Comparison of ENCODE assay signal across 1 cellular context in genomic region chr10:71964669-71965515, GRCh38.
A peak's percentile ranks its signal among the peaks of the same experiment; 100 is the strongest.
TF ChIP-seq lines count a peak whose summit lies in the region.

No MANE protein-coding gene starts in this region.

TF ChIP-seq in HepG2, 621 proteins besides CTCF, POLR2A, EP300 and RAD21 (continued from another document and continues in another):
- no peak for TF ChIP-seq ARID3A (IDR thresholded peaks at IDR 0.05; ENCODE audit: low read depth, low read length)
- no peak for TF ChIP-seq ZNF30 (CRISPR knock-in tag; IDR thresholded peaks at IDR 0.05)
- no peak for TF ChIP-seq ZNF451 (CRISPR knock-in tag; IDR thresholded peaks at IDR 0.05)
- TF ChIP-seq, protein P1, sequence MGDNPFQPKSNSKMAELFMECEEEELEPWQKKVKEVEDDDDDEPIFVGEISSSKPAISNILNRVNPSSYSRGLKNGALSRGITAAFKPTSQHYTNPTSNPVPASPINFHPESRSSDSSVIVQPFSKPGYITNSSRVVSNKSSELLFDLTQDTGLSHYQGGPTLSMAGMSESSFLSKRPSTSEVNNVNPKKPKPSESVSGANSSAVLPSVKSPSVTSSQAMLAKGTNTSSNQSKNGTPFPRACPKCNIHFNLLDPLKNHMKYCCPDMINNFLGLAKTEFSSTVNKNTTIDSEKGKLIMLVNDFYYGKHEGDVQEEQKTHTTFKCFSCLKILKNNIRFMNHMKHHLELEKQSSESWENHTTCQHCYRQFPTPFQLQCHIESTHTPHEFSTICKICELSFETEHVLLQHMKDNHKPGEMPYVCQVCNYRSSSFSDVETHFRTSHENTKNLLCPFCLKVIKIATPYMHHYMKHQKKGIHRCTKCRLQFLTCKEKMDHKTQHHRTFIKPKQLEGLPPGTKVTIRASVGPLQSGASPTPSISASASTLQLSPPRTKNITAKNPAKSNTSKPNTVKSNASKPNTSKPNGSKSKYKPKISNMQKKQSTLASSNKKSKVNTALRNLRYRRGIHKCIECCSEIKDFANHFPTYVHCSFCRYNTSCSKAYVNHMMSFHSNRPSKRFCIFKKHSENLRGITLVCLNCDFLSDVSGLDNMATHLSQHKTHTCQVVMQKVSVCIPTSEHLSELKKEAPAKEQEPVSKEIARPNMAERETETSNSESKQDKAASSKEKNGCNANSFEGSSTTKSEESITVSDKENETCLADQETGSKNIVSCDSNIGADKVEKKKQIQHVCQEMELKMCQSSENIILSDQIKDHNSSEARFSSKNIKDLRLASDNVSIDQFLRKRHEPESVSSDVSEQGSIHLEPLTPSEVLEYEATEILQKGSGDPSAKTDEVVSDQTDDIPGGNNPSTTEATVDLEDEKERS (CRISPR knock-in tag; IDR thresholded peaks at IDR 0.05) = no peak
- TF ChIP-seq NONO (IDR thresholded peaks at IDR 0.05) = no peak
- 0 out of 2 replicates have a peak, but pooled peaks have one; percentile 27 for TF ChIP-seq NONO (CRISPR knock-in tag; conservative IDR thresholded peaks at IDR 0.05)
- no peak for TF ChIP-seq MTA3 (CRISPR knock-in tag; IDR thresholded peaks at IDR 0.05)
- no peak for TF ChIP-seq STAT5B (CRISPR knock-in tag; IDR thresholded peaks at IDR 0.05)
- TF ChIP-seq ZNF576 (CRISPR knock-in tag; IDR thresholded peaks at IDR 0.05) = 0 out of 2 replicates have a peak, but pooled peaks have one; percentile 43
- TF ChIP-seq ZNF768 (CRISPR knock-in tag; IDR thresholded peaks at IDR 0.05) = no peak; the same call in 1 of the 2 replicates
- TF ChIP-seq KAT7 (CRISPR knock-in tag; IDR thresholded peaks at IDR 0.05; ENCODE audit: borderline replicate concordance) = no peak
- no peak for TF ChIP-seq RBM39 (IDR thresholded peaks at IDR 0.05; ENCODE audit: low read depth, low read length, poor library complexity, severe bottlenecking)
- no peak for TF ChIP-seq PCBP1 (IDR thresholded peaks at IDR 0.05; ENCODE audit: borderline replicate concordance, low read depth, low read length)
- TF ChIP-seq ZNF773 (CRISPR knock-in tag; IDR thresholded peaks at IDR 0.05; ENCODE audit: borderline replicate concordance) = no peak
- 0 out of 2 replicates have a peak, but pooled peaks have one; percentile 64 for TF ChIP-seq ZNF446 (CRISPR knock-in tag; IDR thresholded peaks at IDR 0.05)
- TF ChIP-seq ZNF556 (CRISPR knock-in tag; IDR thresholded peaks at IDR 0.05; ENCODE audit: borderline replicate concordance) = no peak
- peak; percentile 46; the same call in 1 of the 2 replicates for TF ChIP-seq ZSCAN29 (CRISPR knock-in tag; conservative IDR thresholded peaks at IDR 0.05)
- TF ChIP-seq CBX5 (CRISPR knock-in tag; IDR thresholded peaks at IDR 0.05; ENCODE audit: borderline replicate concordance) = no peak
- TF ChIP-seq ZNF703 (CRISPR knock-in tag; IDR thresholded peaks at IDR 0.05; ENCODE audit: borderline replicate concordance) = peak; percentile 60; the same call in 1 of the 2 replicates
- no peak for TF ChIP-seq ZNF296 (CRISPR knock-in tag; conservative IDR thresholded peaks at IDR 0.05)
- no peak for TF ChIP-seq ARID2 (CRISPR knock-in tag; IDR thresholded peaks at IDR 0.05; ENCODE audit: borderline replicate concordance)
- 0 out of 2 replicates have a peak, but pooled peaks have one; percentile 41 for TF ChIP-seq RXRA (CRISPR knock-in tag; IDR thresholded peaks at IDR 0.05)
- TF ChIP-seq ZNF138 (CRISPR knock-in tag; IDR thresholded peaks at IDR 0.05; ENCODE audit: low read depth) = 0 out of 2 replicates have a peak, but pooled peaks have one; percentile 34
- TF ChIP-seq TAF15 (IDR thresholded peaks at IDR 0.05; ENCODE audit: low read depth, low read length, poor library complexity, severe bottlenecking) = no peak
- TF ChIP-seq FOXC1 (CRISPR knock-in tag; IDR thresholded peaks at IDR 0.05; ENCODE audit: borderline replicate concordance) = peak; percentile 53; the same call in 1 of the 2 replicates
- TF ChIP-seq, protein P2, sequence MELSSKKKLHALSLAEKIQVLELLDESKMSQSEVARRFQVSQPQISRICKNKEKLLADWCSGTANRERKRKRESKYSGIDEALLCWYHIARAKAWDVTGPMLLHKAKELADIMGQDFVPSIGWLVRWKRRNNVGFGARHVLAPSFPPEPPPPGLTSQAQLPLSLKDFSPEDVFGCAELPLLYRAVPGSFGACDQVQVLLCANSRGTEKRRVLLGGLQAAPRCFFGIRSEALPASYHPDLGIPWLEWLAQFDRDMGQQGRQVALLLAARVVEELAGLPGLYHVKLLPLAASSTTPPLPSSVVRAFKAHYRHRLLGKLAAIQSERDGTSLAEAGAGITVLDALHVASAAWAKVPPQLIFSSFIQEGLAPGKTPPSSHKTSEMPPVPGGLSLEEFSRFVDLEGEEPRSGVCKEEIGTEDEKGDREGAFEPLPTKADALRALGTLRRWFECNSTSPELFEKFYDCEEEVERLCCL (CRISPR knock-in tag; IDR thresholded peaks at IDR 0.05; ENCODE audit: borderline replicate concordance) = peak; percentile 45; the same call in 1 of the 2 replicates
- no peak for TF ChIP-seq ZNF775 (CRISPR knock-in tag; IDR thresholded peaks at IDR 0.05; ENCODE audit: borderline replicate concordance)
- TF ChIP-seq ZNF274 (CRISPR knock-in tag; IDR thresholded peaks at IDR 0.05) = peak; percentile 62; the same call in 1 of the 2 replicates
- no peak for TF ChIP-seq TOE1 (CRISPR knock-in tag; IDR thresholded peaks at IDR 0.05)
- TF ChIP-seq, protein P3, sequence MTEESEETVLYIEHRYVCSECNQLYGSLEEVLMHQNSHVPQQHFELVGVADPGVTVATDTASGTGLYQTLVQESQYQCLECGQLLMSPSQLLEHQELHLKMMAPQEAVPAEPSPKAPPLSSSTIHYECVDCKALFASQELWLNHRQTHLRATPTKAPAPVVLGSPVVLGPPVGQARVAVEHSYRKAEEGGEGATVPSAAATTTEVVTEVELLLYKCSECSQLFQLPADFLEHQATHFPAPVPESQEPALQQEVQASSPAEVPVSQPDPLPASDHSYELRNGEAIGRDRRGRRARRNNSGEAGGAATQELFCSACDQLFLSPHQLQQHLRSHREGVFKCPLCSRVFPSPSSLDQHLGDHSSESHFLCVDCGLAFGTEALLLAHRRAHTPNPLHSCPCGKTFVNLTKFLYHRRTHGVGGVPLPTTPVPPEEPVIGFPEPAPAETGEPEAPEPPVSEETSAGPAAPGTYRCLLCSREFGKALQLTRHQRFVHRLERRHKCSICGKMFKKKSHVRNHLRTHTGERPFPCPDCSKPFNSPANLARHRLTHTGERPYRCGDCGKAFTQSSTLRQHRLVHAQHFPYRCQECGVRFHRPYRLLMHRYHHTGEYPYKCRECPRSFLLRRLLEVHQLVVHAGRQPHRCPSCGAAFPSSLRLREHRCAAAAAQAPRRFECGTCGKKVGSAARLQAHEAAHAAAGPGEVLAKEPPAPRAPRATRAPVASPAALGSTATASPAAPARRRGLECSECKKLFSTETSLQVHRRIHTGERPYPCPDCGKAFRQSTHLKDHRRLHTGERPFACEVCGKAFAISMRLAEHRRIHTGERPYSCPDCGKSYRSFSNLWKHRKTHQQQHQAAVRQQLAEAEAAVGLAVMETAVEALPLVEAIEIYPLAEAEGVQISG (CRISPR knock-in tag; IDR thresholded peaks at IDR 0.05) = no peak; the same call in 1 of the 2 replicates
- TF ChIP-seq SP4 (CRISPR knock-in tag; IDR thresholded peaks at IDR 0.05) = peak; percentile 39
- TF ChIP-seq E2F2 (CRISPR knock-in tag; IDR thresholded peaks at IDR 0.05; ENCODE audit: borderline replicate concordance) = no peak
- no peak for TF ChIP-seq ZNF276 (CRISPR knock-in tag; IDR thresholded peaks at IDR 0.05; ENCODE audit: low read depth)
- no peak for TF ChIP-seq NFATC3 (CRISPR knock-in tag; IDR thresholded peaks at IDR 0.05)
- TF ChIP-seq ZNF589 (CRISPR knock-in tag; conservative IDR thresholded peaks at IDR 0.05) = 0 out of 2 replicates have a peak, but pooled peaks have one; percentile 21
- TF ChIP-seq GABPA (IDR thresholded peaks at IDR 0.05; ENCODE audit: low read depth, low read length) = no peak
- no peak for TF ChIP-seq GABPA (CRISPR knock-in tag; IDR thresholded peaks at IDR 0.05; ENCODE audit: low read depth)
- no peak for TF ChIP-seq SRF (IDR thresholded peaks at IDR 0.05; ENCODE audit: low read depth, low read length)
- TF ChIP-seq SATB2 (CRISPR knock-in tag; IDR thresholded peaks at IDR 0.05) = no peak
- TF ChIP-seq XBP1 (CRISPR knock-in tag; IDR thresholded peaks at IDR 0.05) = no peak
- no peak for TF ChIP-seq RELA (CRISPR knock-in tag; IDR thresholded peaks at IDR 0.05)
- TF ChIP-seq SOX13 (IDR thresholded peaks at IDR 0.05) = no peak
- TF ChIP-seq SOX13 (CRISPR knock-in tag; conservative IDR thresholded peaks at IDR 0.05 in 1 of 2, IDR thresholded peaks at IDR 0.05 in 1 of 2) = no peak
- TF ChIP-seq ARID5B (CRISPR knock-in tag; IDR thresholded peaks at IDR 0.05) = no peak
- peak; percentile 12; the same call in 1 of the 2 replicates for TF ChIP-seq SPEN (CRISPR knock-in tag; IDR thresholded peaks at IDR 0.05; ENCODE audit: low read depth)
- no peak for TF ChIP-seq ZNF780A (CRISPR knock-in tag; IDR thresholded peaks at IDR 0.05)
- 0 out of 2 replicates have a peak, but pooled peaks have one; percentile 41 for TF ChIP-seq ZNF253 (CRISPR knock-in tag; IDR thresholded peaks at IDR 0.05; ENCODE audit: borderline replicate concordance)
- TF ChIP-seq MAX (IDR thresholded peaks at IDR 0.05) = peak; percentile 84
- 0 out of 2 replicates have a peak, but pooled peaks have one; percentile 46 for TF ChIP-seq CBFB (CRISPR knock-in tag; IDR thresholded peaks at IDR 0.05)
- TF ChIP-seq ZNF121 (CRISPR knock-in tag; IDR thresholded peaks at IDR 0.05) = no peak
- no peak for TF ChIP-seq PCBP2 (optimal IDR thresholded peaks at IDR 0.05; ENCODE audit: low read depth, low read length, poor library complexity, severe bottlenecking)
